1 cellular context compared by ENCODE assay signal in the genomic region with DNA sequence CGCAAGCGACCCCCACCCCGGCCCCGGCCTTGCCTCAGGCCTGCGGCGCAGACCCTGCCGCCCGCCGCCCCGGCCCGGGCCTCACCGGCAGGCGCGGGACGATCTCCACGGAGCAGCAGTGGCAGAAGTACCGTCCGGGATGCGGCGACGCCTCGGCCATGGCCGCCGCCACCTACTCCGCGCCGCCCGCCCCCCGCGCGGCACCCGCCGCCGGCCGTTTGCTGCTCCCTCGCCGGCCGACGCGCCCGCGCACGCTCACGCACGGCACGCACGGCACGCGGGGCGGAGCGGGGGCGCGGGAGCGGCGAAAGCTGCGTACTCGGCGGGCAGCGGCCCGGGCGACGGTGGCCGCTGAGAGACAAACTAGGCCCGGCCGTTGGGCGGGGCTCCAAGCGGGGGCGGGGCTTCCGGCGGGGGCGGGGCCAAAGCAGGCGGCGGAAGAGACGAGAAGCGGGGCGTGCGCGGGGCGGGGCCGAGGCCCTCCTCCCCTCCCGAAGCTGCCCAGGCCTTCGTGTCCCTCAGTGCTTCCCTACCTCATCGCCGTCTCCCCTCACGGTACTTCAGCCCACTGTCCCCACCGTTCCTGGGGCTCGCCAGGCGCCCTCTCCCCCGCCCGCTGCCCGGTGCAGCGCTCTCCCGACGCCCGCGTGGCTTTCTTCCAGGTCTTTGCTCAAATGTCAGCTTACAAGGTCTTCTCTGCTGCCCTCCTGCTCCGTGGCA.
TF ChIP-seq lines count a peak whose summit lies in the region.

A gene (minus strand): TSS at position 253 of the 720 bp plus-strand sequence. CDS start 93 bp downstream, at position 160.

TF ChIP-seq in HEK293, 187 proteins besides CTCF, POLR2A, EP300 and RAD21 (continued from another document):
- TF ChIP-seq, protein P1, sequence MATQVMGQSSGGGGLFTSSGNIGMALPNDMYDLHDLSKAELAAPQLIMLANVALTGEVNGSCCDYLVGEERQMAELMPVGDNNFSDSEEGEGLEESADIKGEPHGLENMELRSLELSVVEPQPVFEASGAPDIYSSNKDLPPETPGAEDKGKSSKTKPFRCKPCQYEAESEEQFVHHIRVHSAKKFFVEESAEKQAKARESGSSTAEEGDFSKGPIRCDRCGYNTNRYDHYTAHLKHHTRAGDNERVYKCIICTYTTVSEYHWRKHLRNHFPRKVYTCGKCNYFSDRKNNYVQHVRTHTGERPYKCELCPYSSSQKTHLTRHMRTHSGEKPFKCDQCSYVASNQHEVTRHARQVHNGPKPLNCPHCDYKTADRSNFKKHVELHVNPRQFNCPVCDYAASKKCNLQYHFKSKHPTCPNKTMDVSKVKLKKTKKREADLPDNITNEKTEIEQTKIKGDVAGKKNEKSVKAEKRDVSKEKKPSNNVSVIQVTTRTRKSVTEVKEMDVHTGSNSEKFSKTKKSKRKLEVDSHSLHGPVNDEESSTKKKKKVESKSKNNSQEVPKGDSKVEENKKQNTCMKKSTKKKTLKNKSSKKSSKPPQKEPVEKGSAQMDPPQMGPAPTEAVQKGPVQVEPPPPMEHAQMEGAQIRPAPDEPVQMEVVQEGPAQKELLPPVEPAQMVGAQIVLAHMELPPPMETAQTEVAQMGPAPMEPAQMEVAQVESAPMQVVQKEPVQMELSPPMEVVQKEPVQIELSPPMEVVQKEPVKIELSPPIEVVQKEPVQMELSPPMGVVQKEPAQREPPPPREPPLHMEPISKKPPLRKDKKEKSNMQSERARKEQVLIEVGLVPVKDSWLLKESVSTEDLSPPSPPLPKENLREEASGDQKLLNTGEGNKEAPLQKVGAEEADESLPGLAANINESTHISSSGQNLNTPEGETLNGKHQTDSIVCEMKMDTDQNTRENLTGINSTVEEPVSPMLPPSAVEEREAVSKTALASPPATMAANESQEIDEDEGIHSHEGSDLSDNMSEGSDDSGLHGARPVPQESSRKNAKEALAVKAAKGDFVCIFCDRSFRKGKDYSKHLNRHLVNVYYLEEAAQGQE (tag by site-specific recombination; IDR thresholded peaks at IDR 0.05): no peak
- TF ChIP-seq ZNF239 (tag by site-specific recombination; IDR thresholded peaks at IDR 0.05): no peak
- TF ChIP-seq, protein P2, sequence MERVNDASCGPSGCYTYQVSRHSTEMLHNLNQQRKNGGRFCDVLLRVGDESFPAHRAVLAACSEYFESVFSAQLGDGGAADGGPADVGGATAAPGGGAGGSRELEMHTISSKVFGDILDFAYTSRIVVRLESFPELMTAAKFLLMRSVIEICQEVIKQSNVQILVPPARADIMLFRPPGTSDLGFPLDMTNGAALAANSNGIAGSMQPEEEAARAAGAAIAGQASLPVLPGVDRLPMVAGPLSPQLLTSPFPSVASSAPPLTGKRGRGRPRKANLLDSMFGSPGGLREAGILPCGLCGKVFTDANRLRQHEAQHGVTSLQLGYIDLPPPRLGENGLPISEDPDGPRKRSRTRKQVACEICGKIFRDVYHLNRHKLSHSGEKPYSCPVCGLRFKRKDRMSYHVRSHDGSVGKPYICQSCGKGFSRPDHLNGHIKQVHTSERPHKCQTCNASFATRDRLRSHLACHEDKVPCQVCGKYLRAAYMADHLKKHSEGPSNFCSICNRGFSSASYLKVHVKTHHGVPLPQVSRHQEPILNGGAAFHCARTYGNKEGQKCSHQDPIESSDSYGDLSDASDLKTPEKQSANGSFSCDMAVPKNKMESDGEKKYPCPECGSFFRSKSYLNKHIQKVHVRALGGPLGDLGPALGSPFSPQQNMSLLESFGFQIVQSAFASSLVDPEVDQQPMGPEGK (tag by site-specific recombination; IDR thresholded peaks at IDR 0.05): peak; percentile 69
- TF ChIP-seq, protein P3, sequence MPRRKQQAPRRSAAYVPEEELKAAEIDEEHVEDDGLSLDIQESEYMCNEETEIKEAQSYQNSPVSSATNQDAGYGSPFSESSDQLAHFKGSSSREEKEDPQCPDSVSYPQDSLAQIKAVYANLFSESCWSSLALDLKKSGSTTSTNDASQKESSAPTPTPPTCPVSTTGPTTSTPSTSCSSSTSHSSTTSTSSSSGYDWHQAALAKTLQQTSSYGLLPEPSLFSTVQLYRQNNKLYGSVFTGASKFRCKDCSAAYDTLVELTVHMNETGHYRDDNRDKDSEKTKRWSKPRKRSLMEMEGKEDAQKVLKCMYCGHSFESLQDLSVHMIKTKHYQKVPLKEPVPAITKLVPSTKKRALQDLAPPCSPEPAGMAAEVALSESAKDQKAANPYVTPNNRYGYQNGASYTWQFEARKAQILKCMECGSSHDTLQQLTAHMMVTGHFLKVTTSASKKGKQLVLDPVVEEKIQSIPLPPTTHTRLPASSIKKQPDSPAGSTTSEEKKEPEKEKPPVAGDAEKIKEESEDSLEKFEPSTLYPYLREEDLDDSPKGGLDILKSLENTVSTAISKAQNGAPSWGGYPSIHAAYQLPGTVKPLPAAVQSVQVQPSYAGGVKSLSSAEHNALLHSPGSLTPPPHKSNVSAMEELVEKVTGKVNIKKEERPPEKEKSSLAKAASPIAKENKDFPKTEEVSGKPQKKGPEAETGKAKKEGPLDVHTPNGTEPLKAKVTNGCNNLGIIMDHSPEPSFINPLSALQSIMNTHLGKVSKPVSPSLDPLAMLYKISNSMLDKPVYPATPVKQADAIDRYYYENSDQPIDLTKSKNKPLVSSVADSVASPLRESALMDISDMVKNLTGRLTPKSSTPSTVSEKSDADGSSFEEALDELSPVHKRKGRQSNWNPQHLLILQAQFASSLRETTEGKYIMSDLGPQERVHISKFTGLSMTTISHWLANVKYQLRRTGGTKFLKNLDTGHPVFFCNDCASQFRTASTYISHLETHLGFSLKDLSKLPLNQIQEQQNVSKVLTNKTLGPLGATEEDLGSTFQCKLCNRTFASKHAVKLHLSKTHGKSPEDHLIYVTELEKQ (tag by site-specific recombination; IDR thresholded peaks at IDR 0.05; ENCODE audit: borderline replicate concordance): no peak
- TF ChIP-seq, protein P4, sequence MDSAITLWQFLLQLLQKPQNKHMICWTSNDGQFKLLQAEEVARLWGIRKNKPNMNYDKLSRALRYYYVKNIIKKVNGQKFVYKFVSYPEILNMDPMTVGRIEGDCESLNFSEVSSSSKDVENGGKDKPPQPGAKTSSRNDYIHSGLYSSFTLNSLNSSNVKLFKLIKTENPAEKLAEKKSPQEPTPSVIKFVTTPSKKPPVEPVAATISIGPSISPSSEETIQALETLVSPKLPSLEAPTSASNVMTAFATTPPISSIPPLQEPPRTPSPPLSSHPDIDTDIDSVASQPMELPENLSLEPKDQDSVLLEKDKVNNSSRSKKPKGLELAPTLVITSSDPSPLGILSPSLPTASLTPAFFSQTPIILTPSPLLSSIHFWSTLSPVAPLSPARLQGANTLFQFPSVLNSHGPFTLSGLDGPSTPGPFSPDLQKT (IDR thresholded peaks at IDR 0.05; ENCODE audit: borderline replicate concordance, low read depth, low read length): no peak
- TF ChIP-seq RBAK (tag by site-specific recombination; IDR thresholded peaks at IDR 0.05): no peak
- no peak for TF ChIP-seq ZNF571 (tag by site-specific recombination; IDR thresholded peaks at IDR 0.05)
TF ChIP-seq in HEK293: peak in this region for 19.
